In genomic region chr19:3656073-3656746, GRCh38 we compare ENCODE assay signal across 13 cellular contexts. TPM values are rescaled to one million over a fixed set of nuclear protein-coding genes. Genes with fewer than 3 reads are reported as not detected.
DNase-seq lines count a peak whose midpoint lies in the region; ATAC-seq and TF ChIP-seq lines count a peak whose summit lies in the region.
"Had no signal": no experiment of that assay in that cellular context is flagged by ENCODE, and none has a peak within 500 bp of the region (broad histone marks: within the 10 kb centered on the region; RNA-seq: fewer than 3 reads in every experiment).

No MANE protein-coding gene starts in this region.

- H3K79me2 ChIP-seq in osteoblast (ENCODE audit: insufficient read depth, low read length), result no peaks in the 10 kb centered on the region

- ATAC-seq in HG03354 (IDR thresholded peaks at IDR 0.05; ENCODE audit: poor library complexity, severe bottlenecking, unreplicated experiment) (no peak), HG02852 (IDR thresholded peaks at IDR 0.05; ENCODE audit: unreplicated experiment) (no peak)
- ATAC-seq: GM23338 had no signal

- TF ChIP-seq CTCF in brain microvascular endothelial cell (IDR thresholded peaks at IDR 0.05; ENCODE audit: low read depth, low read length, missing control alignments) (no peak), osteoblast (IDR thresholded peaks at IDR 0.05; ENCODE audit: extremely low read depth, low read depth, low read length) (no peak)

- H3K36me3 ChIP-seq in brain microvascular endothelial cell (replicated peaks) (peaks cover 46% of the 10 kb centered on the region), osteoblast (ENCODE audit: insufficient read depth, low read length) (peaks cover 23% of the 10 kb centered on the region), HAP-1 (replicated peaks) (peaks cover 11% of the 10 kb centered on the region)

- DNase-seq in DMS 273 treated with DMSO at 0.1 percent for 48 hours (lab: John Stamatoyannopoulos, UW) (peak; percentile 92), NCI-H2171 (lab: John Stamatoyannopoulos, UW) (peak; percentile 66), brain microvascular endothelial cell (no peak), osteoblast (ENCODE audit: insufficient read length, low spot score, missing footprints) (no peak), HAP-1 (ENCODE audit: low spot score in 2 of 2) (no peak), posterior vena cava (ENCODE audit: low spot score) (no peak)
- DNase-seq: activated CD4-positive, alpha-beta T cell treated with anti-CD3 and anti-CD28 coated beads for 48 hours; midbrain; SW 1271 had no signal

- H4K20me1 ChIP-seq in osteoblast (ENCODE audit: insufficient read depth, low read length), result peaks cover 4% of the 10 kb centered on the region

- H3K9me3 ChIP-seq in osteoblast (ENCODE audit: low read depth, low read length), result no peaks in the 10 kb centered on the region
- no peaks in the 10 kb centered on the region for H3K9me3 ChIP-seq in HAP-1
- H3K9me3 ChIP-seq: psoas muscle had no signal

- H3K4me2 ChIP-seq in osteoblast (ENCODE audit: insufficient read depth, low read length), result no peak overlapping the region
- H3K4me2 ChIP-seq: GM23338 had no signal

- H3K4me3 ChIP-seq in brain microvascular endothelial cell (ENCODE audit: low read depth, low read length), result no peak overlapping the region
- no peak overlapping the region for H3K4me3 ChIP-seq in osteoblast (ENCODE audit: insufficient read depth, low read length)
- H3K4me3 ChIP-seq in HAP-1, result no peak overlapping the region
- H3K4me3 ChIP-seq: GM23338, psoas muscle had no signal

- H3K27me3 ChIP-seq in brain microvascular endothelial cell (replicated peaks), result no peaks in the 10 kb centered on the region
- no peaks in the 10 kb centered on the region for H3K27me3 ChIP-seq in osteoblast (ENCODE audit: insufficient read depth, low read length)
- H3K27me3 ChIP-seq in HAP-1 (ENCODE audit: low read depth), result no peaks in the 10 kb centered on the region

- in situ Hi-C loops in brain microvascular endothelial cell (cut with HindIII; ENCODE audit: low pct_ligation_motif_present, low sequenced_read_pairs), result no loop called here
- in situ Hi-C loops in HAP-1 (cut with MboI; ENCODE audit: low sequenced_read_pairs), result no loop called here

- H3K27ac ChIP-seq in brain microvascular endothelial cell, result peak overlapping the region; percentile 23
- peak overlapping the region; percentile 67 for H3K27ac ChIP-seq in osteoblast (ENCODE audit: low read depth, low read length)
- H3K27ac ChIP-seq: psoas muscle had no signal

- intact Hi-C loops in posterior vena cava (cut with DNase I), result no loop called here

- H3K4me1 ChIP-seq in osteoblast (ENCODE audit: insufficient read depth, low read length) (peaks cover 5% of the 10 kb centered on the region), HAP-1 (no peaks in the 10 kb centered on the region)
- H3K4me1 ChIP-seq: psoas muscle had no signal

- no peak overlapping the region for H2AFZ ChIP-seq in osteoblast (ENCODE audit: low read length)
- H2AFZ ChIP-seq: GM23338 had no signal

RNA-seq across cellular contexts. Expression of gene CACTIN, which starts 29.6 kb away (rescaled TPM):
- 17.4 and 19.9 TPM in 2 replicates for total RNA-seq in osteoblast
- 10 to 100 TPM; 13.0 to 17.0 TPM for total RNA-seq in posterior vena cava

RNA-seq across cellular contexts. Expression of gene PIP5K1C, which starts 44.1 kb away (rescaled TPM):
- total RNA-seq in osteoblast, result 30.4 and 31.5 TPM in 2 replicates
- total RNA-seq in posterior vena cava, result 10 to 100 TPM; 80.9 to 85.4 TPM

RNA-seq across cellular contexts. Expression of gene TBXA2R, which starts 49.5 kb away (rescaled TPM):
- total RNA-seq in osteoblast, result 1.4 and 1.5 TPM in 2 replicates
- 10 to 100 TPM; 46.9 to 49.6 TPM for total RNA-seq in posterior vena cava

RNA-seq across cellular contexts. Expression of gene TJP3, which starts 52.0 kb away (rescaled TPM):
- not detected in 2 replicates for total RNA-seq in osteoblast
- under 1 TPM in 1 of 2 donors, not detected in 1; 0.10 TPM for total RNA-seq in posterior vena cava

Comparison
In these comparisons a context has a peak if more than half of its experiments do, and no peak if none do; other contexts are left out.
1. DNase-seq: peak in DMS 273 treated with DMSO at 0.1 percent for 48 hours (single experiment) and NCI-H2171 (single experiment); none in brain microvascular endothelial cell (single experiment), osteoblast (single experiment), HAP-1 (0 of 2) and posterior vena cava (single experiment).
2. RNA of gene TBXA2R, which starts 49.5 kb away (total RNA-seq): 46.9 to 49.6 TPM in posterior vena cava; 1.4 to 1.5 TPM in osteoblast; every median in the first group is over 10 times any median in the second.